In the genomic region with DNA sequence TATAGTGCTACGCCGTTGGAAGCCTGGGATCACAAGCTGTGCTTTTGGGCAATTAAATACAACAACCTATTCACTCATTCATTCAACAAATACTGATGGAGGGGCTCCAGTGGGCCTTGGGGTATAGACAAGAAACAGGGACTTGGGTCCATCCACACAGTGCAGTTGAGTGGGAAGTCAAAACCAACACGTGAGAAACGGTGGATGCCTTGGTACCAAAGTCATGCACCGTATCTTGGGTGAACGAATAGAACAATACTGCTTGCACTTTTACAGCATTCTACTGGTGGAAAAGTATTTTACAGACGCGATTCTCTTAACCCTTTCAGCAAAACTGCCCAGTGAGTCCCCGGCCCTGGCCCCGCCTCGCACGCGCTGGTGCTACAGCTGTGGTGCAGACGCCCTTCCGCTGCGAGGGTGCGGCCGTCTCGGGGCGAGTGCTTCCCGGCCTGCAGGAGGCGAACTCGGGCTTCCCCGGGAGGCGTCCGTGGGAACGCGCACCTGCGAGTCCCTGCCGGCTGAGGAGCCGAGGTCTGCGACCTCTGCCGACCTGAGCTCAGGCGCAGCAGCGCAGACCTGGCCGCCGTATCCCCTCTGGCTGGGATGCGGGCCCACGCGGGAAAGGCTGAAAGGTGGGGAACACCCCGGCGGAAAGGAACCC, we compare ENCODE assay signal across 8 cellular contexts. TPM values are rescaled to one million over a fixed set of nuclear protein-coding genes. Genes with fewer than 3 reads are reported as not detected.
DNase-seq lines count a peak whose midpoint lies in the region; ATAC-seq and TF ChIP-seq lines count a peak whose summit lies in the region.

No MANE protein-coding gene starts in this region.

- no peaks in the 10 kb centered on the region for H3K9me3 ChIP-seq in Caco-2
- no peaks in the 10 kb centered on the region for H3K9me3 ChIP-seq in parathyroid adenoma (ENCODE audit: control insufficient read depth, low read length)

- peak; percentile 46 for ATAC-seq in GM19467 (IDR thresholded peaks at IDR 0.05; ENCODE audit: unreplicated experiment)
- ATAC-seq in HG03575 (IDR thresholded peaks at IDR 0.05; ENCODE audit: extremely low read depth, insufficient number of reproducible peaks, low FRiP score, unreplicated experiment) = peak; percentile 8
- peak; percentile 76 for ATAC-seq in Right ventricle myocardium inferior

- H3K4me2 ChIP-seq in parathyroid adenoma (ENCODE audit: low read length) = peak overlapping the region; percentile 68

- peaks cover 37% of the 10 kb centered on the region for H3K36me3 Mint-ChIP-seq in Caco-2 (ENCODE audit: insufficient read depth, unreplicated experiment)
- peaks cover 10% of the 10 kb centered on the region for H3K36me3 Mint-ChIP-seq in type B pancreatic cell

- H3K4me3 Mint-ChIP-seq in Caco-2 (ENCODE audit: unreplicated experiment) = peak overlapping the region; percentile 87
- H3K4me3 Mint-ChIP-seq in type B pancreatic cell = peak overlapping the region; percentile 92

- H3K27me3 Mint-ChIP-seq in Caco-2 (ENCODE audit: insufficient read depth, unreplicated experiment) = no peaks in the 10 kb centered on the region
- no peaks in the 10 kb centered on the region for H3K27me3 Mint-ChIP-seq in type B pancreatic cell

- intact Hi-C loops in Caco-2 (cut with micrococcal nuclease; ENCODE audit: unreplicated experiment) (loop anchor here (1.0 to 10.0 kb wide), 7 partner anchors 21 to 309 kb away; partner anchors contain the start of gene MIPEP), Right ventricle myocardium inferior (cut with DNase I) (loop anchor here (2.0 to 5.0 kb wide), 5 partner anchors 79 to 309 kb away; partner anchors contain the start of gene MIPEP)

- no peak overlapping the region for H3K9ac ChIP-seq in parathyroid adenoma

- H3K27ac ChIP-seq in parathyroid adenoma = no peak overlapping the region

- BruUV-seq in Caco-2 (replicated peaks; lab: Mats Ljungman, UMichigan) = TSS peak; percentile 90

- TF ChIP-seq CTCF in Caco-2 (IDR thresholded peaks at IDR 0.05; ENCODE audit: insufficient read depth in 1 of 2, low read depth in 1 of 2, low read length in 1 of 2, severe bottlenecking in 1 of 2, unreplicated experiment in 1 of 2) = peak; percentile 49 to 84
- peak; percentile 22 for TF ChIP-seq CTCF in parathyroid adenoma (IDR thresholded peaks at IDR 0.05)
- TF ChIP-seq CTCF in type B pancreatic cell (conservative IDR thresholded peaks at IDR 0.05) = peak; percentile 71

- H3K27me3 ChIP-seq in Caco-2 (replicated peaks; ENCODE audit: control insufficient read depth, insufficient read depth, low read length) = no peaks in the 10 kb centered on the region
- no peaks in the 10 kb centered on the region for H3K27me3 ChIP-seq in parathyroid adenoma (ENCODE audit: control insufficient read depth, insufficient read depth, low read length)

- H3K79me2 ChIP-seq in parathyroid adenoma = no peaks in the 10 kb centered on the region

- H3K4me1 Mint-ChIP-seq in Caco-2 (ENCODE audit: low read depth, unreplicated experiment) (peaks cover 18% of the 10 kb centered on the region), type B pancreatic cell (ENCODE audit: unreplicated experiment) (peaks cover 39% of the 10 kb centered on the region)

- CTCF ChIA-PET in Caco-2 (lab: Charles Lee) = interaction anchor here (0.6 to 1.9 kb wide), 17 partner anchors 8 to 579 kb away, joined by 3 to 18 read pairs (median 6); partner anchors contain the start of genes MIPEP and TNFRSF19

- H2AFZ ChIP-seq in parathyroid adenoma = peak overlapping the region; percentile 68

- POLR2A ChIA-PET in Caco-2 (lab: Charles Lee) = interaction anchor here (0.6 to 1.0 kb wide), 4 partner anchors 9 to 310 kb away, joined by 3 to 23 read pairs (median 6); partner anchors contain the start of genes MIPEP and TNFRSF19

- DNase-seq in Caco-2 (peak; percentile 90 to 93), SHP77 treated with DMSO at 0.1 percent for 48 hours (lab: John Stamatoyannopoulos, UW) (peak; percentile 42), Right ventricle myocardium inferior (ENCODE audit: missing footprints) (peak; percentile 92), type B pancreatic cell (ENCODE audit: extremely low spot score, unreplicated experiment) (peak; percentile 84)
- DNase-seq in activated naive CD4-positive, alpha-beta T cell (lab: John Stamatoyannopoulos, UW) = peak; percentile 22 to 55 (median 35)

- peaks cover 17% of the 10 kb centered on the region; the same call in 1 of the 2 replicates for H3K4me1 ChIP-seq in Caco-2
- H3K4me1 ChIP-seq in parathyroid adenoma = no peaks in the 10 kb centered on the region

- H3K27ac Mint-ChIP-seq in Caco-2 (ENCODE audit: unreplicated experiment) (peak overlapping the region; percentile 37), type B pancreatic cell (peak overlapping the region; percentile 79)

- H3K36me3 ChIP-seq in Caco-2 (ENCODE audit: control insufficient read depth, insufficient read depth, low read length) (no peaks in the 10 kb centered on the region), parathyroid adenoma (ENCODE audit: control insufficient read depth, insufficient read depth, low read length) (no peaks in the 10 kb centered on the region)

- peak overlapping the region; percentile 95 for H3K4me3 ChIP-seq in Caco-2 (ENCODE audit: low read depth, low read length)
- H3K4me3 ChIP-seq in parathyroid adenoma (ENCODE audit: low read depth, low read length) = peak overlapping the region; percentile 55

- no peaks in the 10 kb centered on the region for H3K9me3 Mint-ChIP-seq in Caco-2 (ENCODE audit: unreplicated experiment)
- no peaks in the 10 kb centered on the region for H3K9me3 Mint-ChIP-seq in type B pancreatic cell

RNA-seq across cellular contexts. Expression of gene TNFRSF19, which starts 8.3 kb away (rescaled TPM):
- 63.4 and 66.4 TPM in 2 replicates for total RNA-seq in Caco-2 (2022)
- 36.5 TPM for total RNA-seq in Right ventricle myocardium inferior
- 60.6 and 64.4 TPM in 2 replicates for total RNA-seq in type B pancreatic cell (ENCODE audit: low replicate concordance)

Comparison
In these comparisons a context has a peak if more than half of its experiments do, and no peak if none do; other contexts are left out.
1. DNase-seq: peak in every context shown above with its lines; median percentile 92 in Right ventricle myocardium inferior; 92 in Caco-2; 84 in type B pancreatic cell; 42 in SHP77 treated with DMSO at 0.1 percent for 48 hours; 35 in activated naive CD4-positive, alpha-beta T cell.
2. ATAC-seq: peak in every context shown above with its lines; median percentile 76 in Right ventricle myocardium inferior; 46 in GM19467; 8 in HG03575.